In genomic region chr9:105557804-105558610, GRCh38 we compare ENCODE assay signal across 1 cellular context.
A peak's percentile ranks its signal among the peaks of the same experiment; 100 is the strongest.
TF ChIP-seq lines count a peak whose summit lies in the region.

Gene FKTN (plus strand): TSS chr9:105558131. CDS start chr9:105575033, 16,902 bp downstream.

TF ChIP-seq in HepG2, 621 proteins besides CTCF, POLR2A, EP300 and RAD21 (continued from another document and continues in another):
- TF ChIP-seq, protein P1, sequence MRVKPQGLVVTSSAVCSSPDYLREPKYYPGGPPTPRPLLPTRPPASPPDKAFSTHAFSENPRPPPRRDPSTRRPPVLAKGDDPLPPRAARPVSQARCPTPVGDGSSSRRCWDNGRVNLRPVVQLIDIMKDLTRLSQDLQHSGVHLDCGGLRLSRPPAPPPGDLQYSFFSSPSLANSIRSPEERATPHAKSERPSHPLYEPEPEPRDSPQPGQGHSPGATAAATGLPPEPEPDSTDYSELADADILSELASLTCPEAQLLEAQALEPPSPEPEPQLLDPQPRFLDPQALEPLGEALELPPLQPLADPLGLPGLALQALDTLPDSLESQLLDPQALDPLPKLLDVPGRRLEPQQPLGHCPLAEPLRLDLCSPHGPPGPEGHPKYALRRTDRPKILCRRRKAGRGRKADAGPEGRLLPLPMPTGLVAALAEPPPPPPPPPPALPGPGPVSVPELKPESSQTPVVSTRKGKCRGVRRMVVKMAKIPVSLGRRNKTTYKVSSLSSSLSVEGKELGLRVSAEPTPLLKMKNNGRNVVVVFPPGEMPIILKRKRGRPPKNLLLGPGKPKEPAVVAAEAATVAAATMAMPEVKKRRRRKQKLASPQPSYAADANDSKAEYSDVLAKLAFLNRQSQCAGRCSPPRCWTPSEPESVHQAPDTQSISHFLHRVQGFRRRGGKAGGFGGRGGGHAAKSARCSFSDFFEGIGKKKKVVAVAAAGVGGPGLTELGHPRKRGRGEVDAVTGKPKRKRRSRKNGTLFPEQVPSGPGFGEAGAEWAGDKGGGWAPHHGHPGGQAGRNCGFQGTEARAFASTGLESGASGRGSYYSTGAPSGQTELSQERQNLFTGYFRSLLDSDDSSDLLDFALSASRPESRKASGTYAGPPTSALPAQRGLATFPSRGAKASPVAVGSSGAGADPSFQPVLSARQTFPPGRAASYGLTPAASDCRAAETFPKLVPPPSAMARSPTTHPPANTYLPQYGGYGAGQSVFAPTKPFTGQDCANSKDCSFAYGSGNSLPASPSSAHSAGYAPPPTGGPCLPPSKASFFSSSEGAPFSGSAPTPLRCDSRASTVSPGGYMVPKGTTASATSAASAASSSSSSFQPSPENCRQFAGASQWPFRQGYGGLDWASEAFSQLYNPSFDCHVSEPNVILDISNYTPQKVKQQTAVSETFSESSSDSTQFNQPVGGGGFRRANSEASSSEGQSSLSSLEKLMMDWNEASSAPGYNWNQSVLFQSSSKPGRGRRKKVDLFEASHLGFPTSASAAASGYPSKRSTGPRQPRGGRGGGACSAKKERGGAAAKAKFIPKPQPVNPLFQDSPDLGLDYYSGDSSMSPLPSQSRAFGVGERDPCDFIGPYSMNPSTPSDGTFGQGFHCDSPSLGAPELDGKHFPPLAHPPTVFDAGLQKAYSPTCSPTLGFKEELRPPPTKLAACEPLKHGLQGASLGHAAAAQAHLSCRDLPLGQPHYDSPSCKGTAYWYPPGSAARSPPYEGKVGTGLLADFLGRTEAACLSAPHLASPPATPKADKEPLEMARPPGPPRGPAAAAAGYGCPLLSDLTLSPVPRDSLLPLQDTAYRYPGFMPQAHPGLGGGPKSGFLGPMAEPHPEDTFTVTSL (CRISPR knock-in tag; IDR thresholded peaks at IDR 0.05; ENCODE audit: borderline replicate concordance), result no peak
- TF ChIP-seq KAT8 (CRISPR knock-in tag; IDR thresholded peaks at IDR 0.05) (peak; percentile 97), KLF6 (CRISPR knock-in tag; IDR thresholded peaks at IDR 0.05) (no peak), ZMYM3 (CRISPR knock-in tag; IDR thresholded peaks at IDR 0.05) (no peak), ZNF646 (CRISPR knock-in tag; IDR thresholded peaks at IDR 0.05) (no peak), ZNF543 (CRISPR knock-in tag; IDR thresholded peaks at IDR 0.05) (no peak), TCF7 (IDR thresholded peaks at IDR 0.05; ENCODE audit: low read depth) (no peak), SKI (IDR thresholded peaks at IDR 0.05; ENCODE audit: partially characterized antibody) (no peak), RXRB (CRISPR knock-in tag; IDR thresholded peaks at IDR 0.05; ENCODE audit: borderline replicate concordance) (peak; percentile 17; the same call in 1 of the 2 replicates), ZNF263 (CRISPR knock-in tag; IDR thresholded peaks at IDR 0.05) (no peak; the same call in 1 of the 2 replicates), FOXK2 (IDR thresholded peaks at IDR 0.05) (no peak), NPAS2 (CRISPR knock-in tag; IDR thresholded peaks at IDR 0.05; ENCODE audit: borderline replicate concordance) (no peak), WIZ (CRISPR knock-in tag; IDR thresholded peaks at IDR 0.05) (no peak), MLLT10 (CRISPR knock-in tag; IDR thresholded peaks at IDR 0.05) (no peak), HOXA3 (CRISPR knock-in tag; IDR thresholded peaks at IDR 0.05) (peak; percentile 74; the same call in 1 of the 2 replicates), KDM5B (CRISPR knock-in tag; IDR thresholded peaks at IDR 0.05; ENCODE audit: borderline replicate concordance) (peak; percentile 81; the same call in 1 of the 2 replicates), ZNF615 (CRISPR knock-in tag; IDR thresholded peaks at IDR 0.05; ENCODE audit: borderline replicate concordance) (0 out of 2 replicates have a peak, but pooled peaks have one; percentile 46), ZNF44 (CRISPR knock-in tag; IDR thresholded peaks at IDR 0.05) (peak; percentile 85; the same call in 1 of the 2 replicates), ZSCAN12 (CRISPR knock-in tag; IDR thresholded peaks at IDR 0.05) (0 out of 2 replicates have a peak, but pooled peaks have one; percentile 54), ZNF224 (CRISPR knock-in tag; IDR thresholded peaks at IDR 0.05) (no peak), ZNF773 (CRISPR knock-in tag; IDR thresholded peaks at IDR 0.05; ENCODE audit: borderline replicate concordance) (peak; percentile 61; the same call in 1 of the 2 replicates), SOX6 (IDR thresholded peaks at IDR 0.05) (no peak), SOX6 (CRISPR knock-in tag; IDR thresholded peaks at IDR 0.05) (peak; percentile 64), IRF2 (CRISPR knock-in tag; IDR thresholded peaks at IDR 0.05) (peak; percentile 88), HNF1B (CRISPR knock-in tag; IDR thresholded peaks at IDR 0.05) (peak; percentile 82), ETV5 (CRISPR knock-in tag; IDR thresholded peaks at IDR 0.05; ENCODE audit: borderline replicate concordance) (peak; percentile 32; the same call in 1 of the 2 replicates), KAT7 (CRISPR knock-in tag; IDR thresholded peaks at IDR 0.05; ENCODE audit: borderline replicate concordance) (peak; percentile 84; the same call in 1 of the 2 replicates), ZNF703 (CRISPR knock-in tag; IDR thresholded peaks at IDR 0.05; ENCODE audit: borderline replicate concordance) (0 out of 2 replicates have a peak, but pooled peaks have one; percentile 40), ZNF10 (CRISPR knock-in tag; IDR thresholded peaks at IDR 0.05; ENCODE audit: borderline replicate concordance, low read depth) (no peak), ZNF558 (CRISPR knock-in tag; IDR thresholded peaks at IDR 0.05; ENCODE audit: borderline replicate concordance) (0 out of 2 replicates have a peak, but pooled peaks have one; percentile 65), HBP1 (CRISPR knock-in tag; IDR thresholded peaks at IDR 0.05; ENCODE audit: low read depth) (no peak), SRSF1 (optimal IDR thresholded peaks at IDR 0.05; ENCODE audit: low read depth, low read length) (no peak), ZNF841 (CRISPR knock-in tag; IDR thresholded peaks at IDR 0.05; ENCODE audit: borderline replicate concordance) (no peak), SOX13 (IDR thresholded peaks at IDR 0.05) (no peak), SOX13 (CRISPR knock-in tag; conservative IDR thresholded peaks at IDR 0.05 in 1 of 2, IDR thresholded peaks at IDR 0.05 in 1 of 2) (no peak; a peak in 1 of 4 replicates), ZNF552 (CRISPR knock-in tag; IDR thresholded peaks at IDR 0.05; ENCODE audit: borderline replicate concordance) (no peak)
- TF ChIP-seq, protein P2, sequence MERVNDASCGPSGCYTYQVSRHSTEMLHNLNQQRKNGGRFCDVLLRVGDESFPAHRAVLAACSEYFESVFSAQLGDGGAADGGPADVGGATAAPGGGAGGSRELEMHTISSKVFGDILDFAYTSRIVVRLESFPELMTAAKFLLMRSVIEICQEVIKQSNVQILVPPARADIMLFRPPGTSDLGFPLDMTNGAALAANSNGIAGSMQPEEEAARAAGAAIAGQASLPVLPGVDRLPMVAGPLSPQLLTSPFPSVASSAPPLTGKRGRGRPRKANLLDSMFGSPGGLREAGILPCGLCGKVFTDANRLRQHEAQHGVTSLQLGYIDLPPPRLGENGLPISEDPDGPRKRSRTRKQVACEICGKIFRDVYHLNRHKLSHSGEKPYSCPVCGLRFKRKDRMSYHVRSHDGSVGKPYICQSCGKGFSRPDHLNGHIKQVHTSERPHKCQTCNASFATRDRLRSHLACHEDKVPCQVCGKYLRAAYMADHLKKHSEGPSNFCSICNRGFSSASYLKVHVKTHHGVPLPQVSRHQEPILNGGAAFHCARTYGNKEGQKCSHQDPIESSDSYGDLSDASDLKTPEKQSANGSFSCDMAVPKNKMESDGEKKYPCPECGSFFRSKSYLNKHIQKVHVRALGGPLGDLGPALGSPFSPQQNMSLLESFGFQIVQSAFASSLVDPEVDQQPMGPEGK (CRISPR knock-in tag; IDR thresholded peaks at IDR 0.05), result no peak
- TF ChIP-seq, protein P3, sequence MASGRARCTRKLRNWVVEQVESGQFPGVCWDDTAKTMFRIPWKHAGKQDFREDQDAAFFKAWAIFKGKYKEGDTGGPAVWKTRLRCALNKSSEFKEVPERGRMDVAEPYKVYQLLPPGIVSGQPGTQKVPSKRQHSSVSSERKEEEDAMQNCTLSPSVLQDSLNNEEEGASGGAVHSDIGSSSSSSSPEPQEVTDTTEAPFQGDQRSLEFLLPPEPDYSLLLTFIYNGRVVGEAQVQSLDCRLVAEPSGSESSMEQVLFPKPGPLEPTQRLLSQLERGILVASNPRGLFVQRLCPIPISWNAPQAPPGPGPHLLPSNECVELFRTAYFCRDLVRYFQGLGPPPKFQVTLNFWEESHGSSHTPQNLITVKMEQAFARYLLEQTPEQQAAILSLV (CRISPR knock-in tag; IDR thresholded peaks at IDR 0.05; ENCODE audit: borderline replicate concordance), result peak; percentile 31; the same call in 1 of the 2 replicates
- TF ChIP-seq, protein P4, sequence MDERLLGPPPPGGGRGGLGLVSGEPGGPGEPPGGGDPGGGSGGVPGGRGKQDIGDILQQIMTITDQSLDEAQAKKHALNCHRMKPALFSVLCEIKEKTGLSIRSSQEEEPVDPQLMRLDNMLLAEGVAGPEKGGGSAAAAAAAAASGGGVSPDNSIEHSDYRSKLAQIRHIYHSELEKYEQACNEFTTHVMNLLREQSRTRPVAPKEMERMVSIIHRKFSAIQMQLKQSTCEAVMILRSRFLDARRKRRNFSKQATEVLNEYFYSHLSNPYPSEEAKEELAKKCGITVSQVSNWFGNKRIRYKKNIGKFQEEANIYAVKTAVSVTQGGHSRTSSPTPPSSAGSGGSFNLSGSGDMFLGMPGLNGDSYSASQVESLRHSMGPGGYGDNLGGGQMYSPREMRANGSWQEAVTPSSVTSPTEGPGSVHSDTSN (CRISPR knock-in tag; IDR thresholded peaks at IDR 0.05), result no peak
- TF ChIP-seq, protein P5, sequence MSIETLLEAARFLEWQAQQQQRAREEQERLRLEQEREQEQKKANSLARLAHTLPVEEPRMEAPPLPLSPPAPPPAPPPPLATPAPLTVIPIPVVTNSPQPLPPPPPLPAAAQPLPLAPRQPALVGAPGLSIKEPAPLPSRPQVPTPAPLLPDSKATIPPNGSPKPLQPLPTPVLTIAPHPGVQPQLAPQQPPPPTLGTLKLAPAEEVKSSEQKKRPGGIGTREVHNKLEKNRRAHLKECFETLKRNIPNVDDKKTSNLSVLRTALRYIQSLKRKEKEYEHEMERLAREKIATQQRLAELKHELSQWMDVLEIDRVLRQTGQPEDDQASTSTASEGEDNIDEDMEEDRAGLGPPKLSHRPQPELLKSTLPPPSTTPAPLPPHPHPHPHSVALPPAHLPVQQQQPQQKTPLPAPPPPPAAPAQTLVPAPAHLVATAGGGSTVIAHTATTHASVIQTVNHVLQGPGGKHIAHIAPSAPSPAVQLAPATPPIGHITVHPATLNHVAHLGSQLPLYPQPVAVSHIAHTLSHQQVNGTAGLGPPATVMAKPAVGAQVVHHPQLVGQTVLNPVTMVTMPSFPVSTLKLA (IDR thresholded peaks at IDR 0.05), result no peak
